17 cellular contexts compared by ENCODE assay signal in genomic region chr10:21500578-21500910, GRCh38. TPM values are rescaled to one million over a fixed set of nuclear protein-coding genes. Genes with fewer than 3 reads are reported as not detected.
A peak's percentile ranks its signal among the peaks of the same experiment; 100 is the strongest.
DNase-seq lines count a peak whose midpoint lies in the region; ATAC-seq, FAIRE-seq and TF ChIP-seq lines count a peak whose summit lies in the region.
"Had no signal": no experiment of that assay in that cellular context is flagged by ENCODE, and none has a peak within 500 bp of the region (broad histone marks: within the 10 kb centered on the region; RNA-seq: fewer than 3 reads in every experiment).

No MANE protein-coding gene starts in this region.

- peak overlapping the region; percentile 28 for H3K9ac ChIP-seq in keratinocyte (ENCODE audit: control insufficient read depth, extremely low read depth, insufficient read depth, low read length)

- H3F3A ChIP-seq in DOHH2 (ENCODE audit: control insufficient read depth, insufficient read depth): 0 out of 2 replicates have a peak, but pooled peaks cover 4% of the 10 kb centered on the region

- POLR2A ChIA-PET in activated B cell treated with CpG ODN at 0.5 μM for 24 hours (lab: Charles Lee): no interaction called here

- H3K9me3 Mint-ChIP-seq in activated B cell treated with CpG ODN at 0.5 μM for 24 hours: no peaks in the 10 kb centered on the region
- H3K9me3 Mint-ChIP-seq: natural killer cell treated with Interleukin-12 subunit alpha and Interleukin-12 subunit beta and Interleukin-15 and Interleukin-18, amount 100 ng/mL, for 72 hours had no signal

- TF ChIP-seq CTCF in DOHH2 (IDR thresholded peaks at IDR 0.05; ENCODE audit: low read depth, low read length, poor library complexity, severe bottlenecking) (no peak), activated B cell treated with CpG ODN at 0.5 μM for 24 hours (IDR thresholded peaks at IDR 0.05) (no peak), keratinocyte (optimal IDR thresholded peaks at IDR 0.05 in 1 of 3, IDR thresholded peaks at IDR 0.05 in 1 of 3, conservative IDR thresholded peaks at IDR 0.05 in 1 of 3; ENCODE audit: extremely low read depth in 1 of 3, insufficient read depth in 2 of 3, low read length in 3 of 3) (no peak), retinal pigment epithelial cell (conservative IDR thresholded peaks at IDR 0.05; ENCODE audit: low read depth, low read length) (no peak)

- CTCF ChIA-PET in activated B cell treated with CpG ODN at 0.5 μM for 24 hours (lab: Charles Lee): no interaction called here

- no peaks in the 10 kb centered on the region for H4K20me1 ChIP-seq in DOHH2 (ENCODE audit: control insufficient read depth, insufficient read depth, low read depth, low read length)
- H4K20me1 ChIP-seq in keratinocyte (ENCODE audit: control insufficient read depth, extremely low read depth, insufficient read depth, low read length): no peaks in the 10 kb centered on the region

- H3K9me3 ChIP-seq in DOHH2 (ENCODE audit: control insufficient read depth, insufficient read depth, low read length): no peaks in the 10 kb centered on the region
- no peaks in the 10 kb centered on the region for H3K9me3 ChIP-seq in keratinocyte (ENCODE audit: control insufficient read depth, low read depth, low read length)

- ATAC-seq in activated B cell treated with CpG ODN at 0.5 μM for 24 hours (ENCODE audit: low read depth): no peak
- ATAC-seq: activated CD8-positive, alpha-beta T cell treated with anti-CD3 and anti-CD28 coated beads, Interleukin-2, amount 10 ng/mL, durations not matched to agents 7 days and 5 days; natural killer cell treated with Interleukin-12 subunit alpha and Interleukin-12 subunit beta and Interleukin-15 and Interleukin-18, amount 100 ng/mL, for 72 hours; PC-3 had no signal

- intact Hi-C loops in activated B cell treated with CpG ODN at 0.5 μM for 24 hours (cut with micrococcal nuclease): loop anchor here (1.0 kb wide), 1 partner anchor 34 kb away; the partner anchor contains the start of gene MLLT10

- H3K4me1 ChIP-seq in DOHH2 (ENCODE audit: control insufficient read depth, low read length) (peaks cover 16% of the 10 kb centered on the region), keratinocyte (ENCODE audit: control insufficient read depth, extremely low read depth, insufficient read depth, low read length) (no peaks in the 10 kb centered on the region)

- H3K27ac Mint-ChIP-seq in activated B cell treated with CpG ODN at 0.5 μM for 24 hours: no peak overlapping the region
- H3K27ac Mint-ChIP-seq: activated CD8-positive, alpha-beta T cell treated with anti-CD3 and anti-CD28 coated beads, Interleukin-2, amount 10 ng/mL, durations not matched to agents 7 days and 5 days; natural killer cell treated with Interleukin-12 subunit alpha and Interleukin-12 subunit beta and Interleukin-15 and Interleukin-18, amount 100 ng/mL, for 72 hours had no signal

- dilution Hi-C loops in keratinocyte (cut with MboI; ENCODE audit: extremely low pct_ligation_motif_present, low sequenced_read_pairs): no loop called here

- FAIRE-seq in keratinocyte (lab: Jason Lieb, UNC): no peak
- FAIRE-seq: D721Med, GM19239 had no signal

- no peaks in the 10 kb centered on the region for H3K36me3 ChIP-seq in DOHH2 (ENCODE audit: control insufficient read depth, low read length)
- H3K36me3 ChIP-seq in keratinocyte (ENCODE audit: control insufficient read depth in 2 of 2, extremely low read depth in 1 of 2, insufficient read depth in 2 of 2, low read length in 2 of 2): no peaks in the 10 kb centered on the region

- H3K27ac ChIP-seq in DOHH2 (ENCODE audit: low read depth, low read length) (no peak overlapping the region), keratinocyte (ENCODE audit: control insufficient read depth, insufficient read depth, low read length) (no peak overlapping the region)

- H3K4me3 Mint-ChIP-seq in activated B cell treated with CpG ODN at 0.5 μM for 24 hours: peak overlapping the region; percentile 46
- H3K4me3 Mint-ChIP-seq: activated CD8-positive, alpha-beta T cell treated with anti-CD3 and anti-CD28 coated beads, Interleukin-2, amount 10 ng/mL, durations not matched to agents 7 days and 5 days; natural killer cell treated with Interleukin-12 subunit alpha and Interleukin-12 subunit beta and Interleukin-15 and Interleukin-18, amount 100 ng/mL, for 72 hours had no signal

- H3K4me2 ChIP-seq in DOHH2 (ENCODE audit: low read length): peak overlapping the region; percentile 54
- peak overlapping the region; percentile 41 for H3K4me2 ChIP-seq in keratinocyte (ENCODE audit: control insufficient read depth, extremely low read depth, insufficient read depth, low read depth, low read length)

- H3K9me2 ChIP-seq in DOHH2 (replicated peaks; ENCODE audit: control insufficient read depth, low read length): no peaks in the 10 kb centered on the region

- H3K36me3 Mint-ChIP-seq in activated B cell treated with CpG ODN at 0.5 μM for 24 hours (ENCODE audit: low read depth): no peaks in the 10 kb centered on the region

- peaks cover 74% of the 10 kb centered on the region for H3K27me3 ChIP-seq in DOHH2 (ENCODE audit: control insufficient read depth, low read length)
- no peaks in the 10 kb centered on the region for H3K27me3 ChIP-seq in keratinocyte (ENCODE audit: control insufficient read depth, extremely low read depth, insufficient read depth, low read length)

- DNase-seq in activated B cell treated with CpG ODN at 0.5 μM for 24 hours (no peak), keratinocyte (ENCODE audit: low read depth, low spot score) (no peak), retinal pigment epithelial cell (ENCODE audit: low read depth) (no peak), T-helper 2 cell (no peak), T-helper 9 cell (no peak), H4 (ENCODE audit: low spot score) (no peak), NCI-H2227 (lab: John Stamatoyannopoulos, UW; ENCODE audit: unreplicated experiment) (no peak)
- DNase-seq: activated CD8-positive, alpha-beta T cell treated with anti-CD3 and anti-CD28 coated beads, Interleukin-2, amount 10 ng/mL, durations not matched to agents 7 days and 5 days; activated gamma-delta T cell treated with Interleukin-2 at 50 U/mL for 16 hours; GOT3; NCI-H2171; PC-3 had no signal

- H3K9me1 ChIP-seq in keratinocyte (ENCODE audit: control insufficient read depth, extremely low read depth, insufficient read depth, low read length): no peaks in the 10 kb centered on the region

- peak overlapping the region; percentile 54 for H2AFZ ChIP-seq in keratinocyte (ENCODE audit: control insufficient read depth, low read length)

- H3K4me3 ChIP-seq in DOHH2 (ENCODE audit: low read length): no peak overlapping the region
- H3K4me3 ChIP-seq in keratinocyte (ENCODE audit: control insufficient read depth in 2 of 3, extremely low read depth in 1 of 3, insufficient read depth in 2 of 3, low read depth in 1 of 3, low read length in 3 of 3): no peak overlapping the region
- H3K4me3 ChIP-seq in retinal pigment epithelial cell (ENCODE audit: low read length): peak overlapping the region; percentile 45

- H3K79me2 ChIP-seq in DOHH2 (ENCODE audit: control insufficient read depth, low read length) (no peaks in the 10 kb centered on the region), keratinocyte (ENCODE audit: control insufficient read depth, insufficient read depth, low read length) (no peaks in the 10 kb centered on the region)

- H3K4me1 Mint-ChIP-seq in activated B cell treated with CpG ODN at 0.5 μM for 24 hours: peaks cover 22% of the 10 kb centered on the region

- peaks cover 47% of the 10 kb centered on the region for H3K27me3 Mint-ChIP-seq in activated B cell treated with CpG ODN at 0.5 μM for 24 hours

RNA-seq across cellular contexts. Expression of gene SKIDA1, which starts 24.9 kb away (rescaled TPM):
- total RNA-seq in activated B cell treated with CpG ODN at 0.5 μM for 24 hours: 0.60 TPM in 1 of 2 replicates, not detected in the other
- 0.13 to 0.44 TPM (median 0.15 TPM) in 3 replicates for polyA plus RNA-seq in keratinocyte
- not detected for polyA plus RNA-seq in keratinocyte (2011; ENCODE audit: low read depth)
- 0.04 and 0.22 TPM in 2 replicates for polyA plus RNA-seq in keratinocyte (2011; cell fraction: cytosol; rRNA removed)
- polyA plus RNA-seq in keratinocyte (2011; cell fraction: nucleus; rRNA removed): 0.45 and 0.61 TPM in 2 replicates
- 0.18 and 0.31 TPM in 2 replicates for polyA plus RNA-seq in keratinocyte (2012; ENCODE audit: low replicate concordance)
- 0.07 to 0.26 TPM in 2 of 3 replicates, not detected in the other for polyA minus RNA-seq in keratinocyte
- polyA minus RNA-seq in keratinocyte (2011; cell fraction: cytosol; rRNA and poly(A)+ RNA removed): not detected
- 0.21 and 0.23 TPM in 2 replicates for polyA minus RNA-seq in keratinocyte (2011; cell fraction: nucleus; rRNA and poly(A)+ RNA removed)
- total RNA-seq in H4 (2014; rRNA removed; shearing (Covaris generic)): 0.18 and 0.33 TPM in 2 replicates
- total RNA-seq: natural killer cell treated with Interleukin-12 subunit alpha and Interleukin-12 subunit beta and Interleukin-15 and Interleukin-18, amount 100 ng/mL, for 72 hours; T-helper 1 cell treated with Interleukin-12 subunit alpha and Interleukin-12 subunit beta and Interleukin-4 antibody, amounts not matched to agents 30 ng/mL and 1 ng/mL, for 36 hours had no signal

RNA-seq across cellular contexts. Expression of gene MLLT10, which starts 33.5 kb away (rescaled TPM):
- total RNA-seq in activated B cell treated with CpG ODN at 0.5 μM for 24 hours: 40.6 and 48.7 TPM in 2 replicates
- polyA plus RNA-seq in keratinocyte: 26.6 to 40.2 TPM (median 35.8 TPM) in 3 replicates
- polyA plus RNA-seq in keratinocyte (2011; ENCODE audit: low read depth): 12.0 TPM
- 18.3 and 27.1 TPM in 2 replicates for polyA plus RNA-seq in keratinocyte (2011; cell fraction: cytosol; rRNA removed)
- 50.0 and 52.0 TPM in 2 replicates for polyA plus RNA-seq in keratinocyte (2011; cell fraction: nucleus; rRNA removed)
- polyA plus RNA-seq in keratinocyte (2012; ENCODE audit: low replicate concordance): 12.5 and 16.0 TPM in 2 replicates
- polyA minus RNA-seq in keratinocyte: 59.7 to 78.6 TPM (median 63.3 TPM) in 3 replicates
- polyA minus RNA-seq in keratinocyte (2011; cell fraction: cytosol; rRNA and poly(A)+ RNA removed): 23.2 TPM
- 61.4 and 110 TPM in 2 replicates for polyA minus RNA-seq in keratinocyte (2011; cell fraction: nucleus; rRNA and poly(A)+ RNA removed)
- total RNA-seq in H4 (2014; rRNA removed; shearing (Covaris generic)): 7.9 TPM in 2 replicates
